ENCODE assay signal across 24 cellular contexts in the genomic region with DNA sequence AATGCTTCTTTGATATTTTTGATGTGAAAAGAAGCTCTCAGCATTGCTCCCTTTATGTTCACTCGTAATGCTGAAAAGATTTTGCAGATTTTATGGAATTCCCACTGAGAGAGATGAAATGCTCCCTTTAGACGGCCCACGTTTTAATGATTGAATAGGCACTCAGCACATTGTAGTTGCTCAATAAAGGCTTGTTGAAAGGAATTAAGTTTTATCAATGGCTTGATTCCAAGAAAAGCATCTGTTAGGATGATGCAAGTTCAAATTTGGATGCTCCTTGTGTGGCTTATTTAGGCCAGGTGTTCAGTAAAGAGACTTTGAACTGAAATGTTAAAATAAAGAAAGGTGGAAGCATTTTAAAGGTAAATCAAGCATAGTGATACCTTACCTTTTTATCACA.
DNase-seq lines count a peak whose midpoint lies in the region; ATAC-seq and TF ChIP-seq lines count a peak whose summit lies in the region.
"Had no signal": no experiment of that assay in that cellular context is flagged by ENCODE, and none has a peak within 500 bp of the region (broad histone marks: within the 10 kb centered on the region; RNA-seq: fewer than 3 reads in every experiment).

No MANE protein-coding gene starts in this region.

- H3K79me2 ChIP-seq in GM23248 (ENCODE audit: insufficient read depth): no peaks in the 10 kb centered on the region

- ATAC-seq in HG03159 (IDR thresholded peaks at IDR 0.05; ENCODE audit: unreplicated experiment) (no peak), gastrocnemius medialis (no peak)
- ATAC-seq: activated T-helper 17 cell treated with anti-CD3 and anti-CD28 coated beads, Interleukin-2, amount 50 U/mL, for 72 hours; K562 had no signal

- TF ChIP-seq POLR2A in gastrocnemius medialis (IDR thresholded peaks at IDR 0.05): no peak

- H4K20me1 ChIP-seq in GM23248 (ENCODE audit: insufficient read depth): no peaks in the 10 kb centered on the region

- peak overlapping the region; percentile 36 for H3K4me2 ChIP-seq in GM23248 (ENCODE audit: unreplicated experiment)

- no peak overlapping the region for H3K9ac ChIP-seq in GM23248

- peak overlapping the region; percentile 38 for H3K27ac ChIP-seq in GM23248
- H3K27ac ChIP-seq in gastrocnemius medialis: no peak overlapping the region
- H3K27ac ChIP-seq: Peyer's patch, SJCRH30, upper lobe of left lung had no signal

- H3K4me1 ChIP-seq in GM23248 (ENCODE audit: insufficient read depth): peaks cover 17% of the 10 kb centered on the region
- H3K4me1 ChIP-seq in gastrocnemius medialis: peaks cover 4 to 11% of the 10 kb centered on the region in 2 donors
- H3K4me1 ChIP-seq: Peyer's patch, SJCRH30, upper lobe of left lung had no signal

- no peaks in the 10 kb centered on the region for H3K36me3 ChIP-seq in GM23248 (ENCODE audit: low read depth)
- no peaks in the 10 kb centered on the region for H3K36me3 ChIP-seq in gastrocnemius medialis
- H3K36me3 ChIP-seq: MG63, Peyer's patch, SJCRH30, upper lobe of left lung had no signal

- in situ Hi-C loops in GM23248 (cut with MboI): no loop called here
- in situ Hi-C loops in gastrocnemius medialis (cut with MboI; ENCODE audit: low sequenced_read_pairs in 4 of 4): no loop called here

- H3K27me3 ChIP-seq in GM23248 (replicated peaks; ENCODE audit: insufficient read depth): no peaks in the 10 kb centered on the region
- H3K27me3 ChIP-seq in gastrocnemius medialis: no peaks in the 10 kb centered on the region
- H3K27me3 ChIP-seq: MG63, Peyer's patch, upper lobe of left lung had no signal

- no peak for TF ChIP-seq CTCF in epithelial cell of esophagus (IDR thresholded peaks at IDR 0.05; ENCODE audit: insufficient read depth, low read depth, low read length, missing control alignments)
- no peak for TF ChIP-seq CTCF in gastrocnemius medialis (IDR thresholded peaks at IDR 0.05 in 4 of 5, conservative IDR thresholded peaks at IDR 0.05 in 1 of 5)

- H3K9me2 ChIP-seq in GM23248 (ENCODE audit: insufficient read depth): no peaks in the 10 kb centered on the region

- H2AFZ ChIP-seq in GM23248: no peak overlapping the region

- WGBS in GM23248 (ENCODE audit: low coverage in 1 of 2, low lambda C conversion rate in 2 of 2, missing lambda C conversion rate in 2 of 2), 2 experiments: 13 to 15% methylated on average over 3 of the region's 3 CpGs

- peaks cover 16% of the 10 kb centered on the region for H3F3A ChIP-seq in GM23248 (ENCODE audit: insufficient read depth)

- intact Hi-C loops in gastrocnemius medialis (cut with DNase I; ENCODE audit: low total_unique reads): no loop called here

- H3K9me3 ChIP-seq in GM23248 (ENCODE audit: low read depth) (no peaks in the 10 kb centered on the region), gastrocnemius medialis (no peaks in the 10 kb centered on the region)
- H3K9me3 ChIP-seq: MG63, Peyer's patch, SJCRH30, upper lobe of left lung had no signal

- DNase-seq in GM23248 (peak; percentile 29), NCI-H2171 treated with DMSO at 0.1 percent for 48 hours (lab: John Stamatoyannopoulos, UW) (peak; percentile 35), epithelial cell of esophagus (ENCODE audit: low read depth) (peak; percentile 48), myocyte (ENCODE audit: low read depth) (peak; percentile 3), gastrocnemius medialis (no peak), HPDE6-E6E7 (ENCODE audit: extremely low spot score) (no peak)
- DNase-seq: activated CD4-positive, alpha-beta T cell treated with anti-CD3 and anti-CD28 coated beads for 4 hours; activated naive CD4-positive, alpha-beta T cell treated with anti-CD3 and anti-CD28 coated beads, Interleukin-2, amount 10 ng/mL, durations not matched to agents 7 days and 5 days; C1 segment of cervical spinal cord; GF-D8; GOT3; NCI-H1105 treated with DMSO at 0.1 percent for 48 hours; NCI-H187 treated with DMSO at 0.1 percent for 48 hours; Peyer's patch; small intestine; stimulated activated naive CD4-positive, alpha-beta T cell; T-helper 9 cell; upper lobe of left lung had no signal

- H3K4me3 ChIP-seq in GM23248: 0 out of 2 replicates have a peak overlapping the region, but pooled peaks have one; percentile 3
- no peak overlapping the region for H3K4me3 ChIP-seq in epithelial cell of esophagus (ENCODE audit: low read length)
- no peak overlapping the region for H3K4me3 ChIP-seq in gastrocnemius medialis
- H3K4me3 ChIP-seq: K562, lung, MG63, Peyer's patch, SJCRH30, upper lobe of left lung had no signal

Comparison
In these comparisons a context has a peak if more than half of its experiments do, and no peak if none do; other contexts are left out.
1. DNase-seq: peak in GM23248 (single experiment), NCI-H2171 treated with DMSO at 0.1 percent for 48 hours (single experiment), epithelial cell of esophagus (single experiment) and myocyte (single experiment); none in gastrocnemius medialis (0 of 2) and HPDE6-E6E7 (single experiment).